Comparison of ENCODE assay signal across 8 cellular contexts in the genomic region with DNA sequence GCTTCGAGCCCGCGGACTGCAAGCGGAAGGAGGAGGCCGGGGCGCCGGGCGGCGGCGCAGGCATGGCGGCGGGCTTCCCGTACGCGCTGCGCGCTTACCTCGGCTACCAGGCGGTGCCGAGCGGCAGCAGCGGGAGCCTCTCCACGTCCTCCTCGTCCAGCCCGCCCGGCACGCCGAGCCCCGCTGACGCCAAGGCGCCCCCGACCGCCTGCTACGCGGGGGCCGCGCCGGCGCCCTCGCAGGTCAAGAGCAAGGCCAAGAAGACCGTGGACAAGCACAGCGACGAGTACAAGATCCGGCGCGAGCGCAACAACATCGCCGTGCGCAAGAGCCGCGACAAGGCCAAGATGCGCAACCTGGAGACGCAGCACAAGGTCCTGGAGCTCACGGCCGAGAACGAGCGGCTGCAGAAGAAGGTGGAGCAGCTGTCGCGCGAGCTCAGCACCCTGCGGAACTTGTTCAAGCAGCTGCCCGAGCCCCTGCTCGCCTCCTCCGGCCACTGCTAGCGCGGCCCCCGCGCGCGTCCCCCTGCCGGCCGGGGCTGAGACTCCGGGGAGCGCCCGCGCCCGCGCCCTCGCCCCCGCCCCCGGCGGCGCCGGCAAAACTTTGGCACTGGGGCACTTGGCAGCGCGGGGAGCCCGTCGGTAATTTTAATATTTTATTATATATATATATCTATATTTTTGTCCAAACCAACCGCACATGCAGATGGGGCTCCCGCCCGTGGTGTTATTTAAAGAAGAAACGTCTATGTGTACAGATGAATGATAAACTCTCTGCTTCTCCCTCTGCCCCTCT. TPM values are rescaled to one million over a fixed set of nuclear protein-coding genes. Genes with fewer than 3 reads are reported as not detected.
A peak's percentile ranks its signal among the peaks of the same experiment; 100 is the strongest.
DNase-seq lines count a peak whose midpoint lies in the region; ATAC-seq and TF ChIP-seq lines count a peak whose summit lies in the region.

No MANE protein-coding gene starts in this region.

- H3K4me1 Mint-ChIP-seq in activated naive CD4-positive, alpha-beta T cell treated with anti-CD3 and anti-CD28 coated beads for 36 hours (ENCODE audit: low read depth), result peaks cover 13% of the 10 kb centered on the region

- peaks cover 16% of the 10 kb centered on the region for H3K36me3 Mint-ChIP-seq in activated naive CD4-positive, alpha-beta T cell treated with anti-CD3 and anti-CD28 coated beads for 36 hours (ENCODE audit: low read depth)

- H3K4me1 ChIP-seq in psoas muscle, result no peaks in the 10 kb centered on the region

- H3K27me3 Mint-ChIP-seq in activated naive CD4-positive, alpha-beta T cell treated with anti-CD3 and anti-CD28 coated beads for 36 hours (ENCODE audit: low read depth), result no peaks in the 10 kb centered on the region

- peak; percentile 54 for TF ChIP-seq CTCF in psoas muscle (IDR thresholded peaks at IDR 0.05)

- 0 to 1% (median 0%) methylated on average over 65 to 93 of the region's 93 CpGs for WGBS in psoas muscle, 3 donors

- H3K27ac Mint-ChIP-seq in activated naive CD4-positive, alpha-beta T cell treated with anti-CD3 and anti-CD28 coated beads for 36 hours, result peak overlapping the region; percentile 100

- H3K27me3 ChIP-seq in psoas muscle (ENCODE audit: insufficient read depth in 3 of 3, low read length in 2 of 3), result no peaks in the 10 kb centered on the region

- ATAC-seq in GM18498 (IDR thresholded peaks at IDR 0.05; ENCODE audit: unreplicated experiment) (peak; percentile 40), HG03378 (IDR thresholded peaks at IDR 0.05; ENCODE audit: unreplicated experiment) (peak; percentile 26), Right ventricle myocardium superior (ENCODE audit: poor library complexity) (peak; percentile 6), psoas muscle (peak in 1 of 4 donors; percentile 15)

- no peaks in the 10 kb centered on the region for H3K9me3 ChIP-seq in psoas muscle

- H3K9me3 Mint-ChIP-seq in activated naive CD4-positive, alpha-beta T cell treated with anti-CD3 and anti-CD28 coated beads for 36 hours, result no peaks in the 10 kb centered on the region

- H3K27ac ChIP-seq in psoas muscle, result peak overlapping the region; percentile 97

- peak overlapping the region; percentile 86 for H3K4me3 ChIP-seq in psoas muscle

- H3K36me3 ChIP-seq in psoas muscle (ENCODE audit: insufficient read depth in 1 of 2, low read depth in 1 of 2), result peaks cover 0 to 10% of the 10 kb centered on the region in 2 donors

- CTCF ChIA-PET in activated naive CD4-positive, alpha-beta T cell treated with anti-CD3 and anti-CD28 coated beads for 36 hours (lab: Charles Lee), result interaction anchor here (1.0 to 11.5 kb wide), 3 partner anchors 155 to 272 kb away, joined by 3 to 171 read pairs (median 3); no protein-coding TSS in a partner anchor

- peak; percentile 44 for DNase-seq in A172 (ENCODE audit: low spot score)
- DNase-seq in RPMI8226, result peak; percentile 78
- peak; percentile 53 for DNase-seq in activated naive CD4-positive, alpha-beta T cell treated with anti-CD3 and anti-CD28 coated beads for 36 hours
- DNase-seq in Right ventricle myocardium superior, result peak; percentile 64
- DNase-seq in psoas muscle, result peak; percentile 53 to 76
- DNase-seq in NCI-H1048 (lab: John Stamatoyannopoulos, UW), result no peak

- intact Hi-C loops in activated naive CD4-positive, alpha-beta T cell treated with anti-CD3 and anti-CD28 coated beads for 36 hours (cut with micrococcal nuclease), result loop anchor here (1.0 to 5.0 kb wide), 6 partner anchors 25 to 556 kb away; a partner anchor contains a TSS
- intact Hi-C loops in Right ventricle myocardium superior (cut with DNase I), result loop anchor here (5.0 kb wide), 3 partner anchors 81 to 206 kb away; no protein-coding TSS in a partner anchor
- intact Hi-C loops in psoas muscle (cut with DNase I), result loop anchor here (2.0 to 5.0 kb wide), 3 partner anchors 101 to 207 kb away; no protein-coding TSS in a partner anchor

- H3K4me3 Mint-ChIP-seq in activated naive CD4-positive, alpha-beta T cell treated with anti-CD3 and anti-CD28 coated beads for 36 hours, result peak overlapping the region; percentile 93

RNA-seq across cellular contexts. Expression of a gene that starts 1.1 kb away (rescaled TPM):
- 26.8 and 31.5 TPM in 2 replicates for total RNA-seq in A172 (2014; rRNA removed; shearing (Covaris generic))
- 10 to 100 TPM; 38.5 to 38.6 TPM for total RNA-seq in activated naive CD4-positive, alpha-beta T cell treated with anti-CD3 and anti-CD28 coated beads for 36 hours
- total RNA-seq in Right ventricle myocardium superior (57.3 TPM), psoas muscle (100 to 1,000 TPM; 144 to 445 (median 283) TPM)
- 100 to 1,000 TPM in 1 of 3 donors, 10 to 100 TPM in 2; 38.7 to 125 (median 83.2) TPM for polyA plus RNA-seq in psoas muscle

RNA-seq across cellular contexts. Expression of a gene that starts 38.2 kb away (rescaled TPM):
- 46.3 and 48.7 TPM in 2 replicates for total RNA-seq in A172 (2014; rRNA removed; shearing (Covaris generic))
- total RNA-seq in activated naive CD4-positive, alpha-beta T cell treated with anti-CD3 and anti-CD28 coated beads for 36 hours, result 10 to 100 TPM; 10.4 to 11.2 TPM
- total RNA-seq in Right ventricle myocardium superior (25.9 TPM), psoas muscle (10 to 100 TPM; 17.5 to 59.2 (median 35.0) TPM)
- 10 to 100 TPM; 23.8 to 55.1 (median 49.2) TPM for polyA plus RNA-seq in psoas muscle
